ENCODE assay signal across 3 cellular contexts in genomic region chr4:38145033-38145673, GRCh38.
TF ChIP-seq lines count a peak whose summit lies in the region.

No MANE protein-coding gene starts in this region.

TF ChIP-seq in liver, 16 proteins besides CTCF, POLR2A, EP300 and RAD21:
- TF ChIP-seq, protein P1, sequence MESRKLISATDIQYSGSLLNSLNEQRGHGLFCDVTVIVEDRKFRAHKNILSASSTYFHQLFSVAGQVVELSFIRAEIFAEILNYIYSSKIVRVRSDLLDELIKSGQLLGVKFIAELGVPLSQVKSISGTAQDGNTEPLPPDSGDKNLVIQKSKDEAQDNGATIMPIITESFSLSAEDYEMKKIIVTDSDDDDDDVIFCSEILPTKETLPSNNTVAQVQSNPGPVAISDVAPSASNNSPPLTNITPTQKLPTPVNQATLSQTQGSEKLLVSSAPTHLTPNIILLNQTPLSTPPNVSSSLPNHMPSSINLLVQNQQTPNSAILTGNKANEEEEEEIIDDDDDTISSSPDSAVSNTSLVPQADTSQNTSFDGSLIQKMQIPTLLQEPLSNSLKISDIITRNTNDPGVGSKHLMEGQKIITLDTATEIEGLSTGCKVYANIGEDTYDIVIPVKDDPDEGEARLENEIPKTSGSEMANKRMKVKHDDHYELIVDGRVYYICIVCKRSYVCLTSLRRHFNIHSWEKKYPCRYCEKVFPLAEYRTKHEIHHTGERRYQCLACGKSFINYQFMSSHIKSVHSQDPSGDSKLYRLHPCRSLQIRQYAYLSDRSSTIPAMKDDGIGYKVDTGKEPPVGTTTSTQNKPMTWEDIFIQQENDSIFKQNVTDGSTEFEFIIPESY (IDR thresholded peaks at IDR 0.05) = no peak
- TF ChIP-seq GABPA (IDR thresholded peaks at IDR 0.05 in 1 of 2, conservative IDR thresholded peaks at IDR 0.05 in 1 of 2) (no peak), HNF4G (IDR thresholded peaks at IDR 0.05) (no peak), JUND (IDR thresholded peaks at IDR 0.05) (no peak), RXRA (IDR thresholded peaks at IDR 0.05) (no peak), TAF1 (conservative IDR thresholded peaks at IDR 0.05) (no peak), FOXA2 (IDR thresholded peaks at IDR 0.05) (no peak), YY1 (IDR thresholded peaks at IDR 0.05) (no peak), FOXA1 (IDR thresholded peaks at IDR 0.05) (no peak)
- TF ChIP-seq, protein P2, sequence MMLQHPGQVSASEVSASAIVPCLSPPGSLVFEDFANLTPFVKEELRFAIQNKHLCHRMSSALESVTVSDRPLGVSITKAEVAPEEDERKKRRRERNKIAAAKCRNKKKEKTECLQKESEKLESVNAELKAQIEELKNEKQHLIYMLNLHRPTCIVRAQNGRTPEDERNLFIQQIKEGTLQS (IDR thresholded peaks at IDR 0.05) = no peak
- TF ChIP-seq, protein P3, sequence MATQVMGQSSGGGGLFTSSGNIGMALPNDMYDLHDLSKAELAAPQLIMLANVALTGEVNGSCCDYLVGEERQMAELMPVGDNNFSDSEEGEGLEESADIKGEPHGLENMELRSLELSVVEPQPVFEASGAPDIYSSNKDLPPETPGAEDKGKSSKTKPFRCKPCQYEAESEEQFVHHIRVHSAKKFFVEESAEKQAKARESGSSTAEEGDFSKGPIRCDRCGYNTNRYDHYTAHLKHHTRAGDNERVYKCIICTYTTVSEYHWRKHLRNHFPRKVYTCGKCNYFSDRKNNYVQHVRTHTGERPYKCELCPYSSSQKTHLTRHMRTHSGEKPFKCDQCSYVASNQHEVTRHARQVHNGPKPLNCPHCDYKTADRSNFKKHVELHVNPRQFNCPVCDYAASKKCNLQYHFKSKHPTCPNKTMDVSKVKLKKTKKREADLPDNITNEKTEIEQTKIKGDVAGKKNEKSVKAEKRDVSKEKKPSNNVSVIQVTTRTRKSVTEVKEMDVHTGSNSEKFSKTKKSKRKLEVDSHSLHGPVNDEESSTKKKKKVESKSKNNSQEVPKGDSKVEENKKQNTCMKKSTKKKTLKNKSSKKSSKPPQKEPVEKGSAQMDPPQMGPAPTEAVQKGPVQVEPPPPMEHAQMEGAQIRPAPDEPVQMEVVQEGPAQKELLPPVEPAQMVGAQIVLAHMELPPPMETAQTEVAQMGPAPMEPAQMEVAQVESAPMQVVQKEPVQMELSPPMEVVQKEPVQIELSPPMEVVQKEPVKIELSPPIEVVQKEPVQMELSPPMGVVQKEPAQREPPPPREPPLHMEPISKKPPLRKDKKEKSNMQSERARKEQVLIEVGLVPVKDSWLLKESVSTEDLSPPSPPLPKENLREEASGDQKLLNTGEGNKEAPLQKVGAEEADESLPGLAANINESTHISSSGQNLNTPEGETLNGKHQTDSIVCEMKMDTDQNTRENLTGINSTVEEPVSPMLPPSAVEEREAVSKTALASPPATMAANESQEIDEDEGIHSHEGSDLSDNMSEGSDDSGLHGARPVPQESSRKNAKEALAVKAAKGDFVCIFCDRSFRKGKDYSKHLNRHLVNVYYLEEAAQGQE (IDR thresholded peaks at IDR 0.05) = no peak

TF ChIP-seq in HepG2, 621 proteins besides CTCF, POLR2A, EP300 and RAD21:
- TF ChIP-seq CCDC6 (CRISPR knock-in tag; IDR thresholded peaks at IDR 0.05) (no peak), FOSL1 (CRISPR knock-in tag; IDR thresholded peaks at IDR 0.05; ENCODE audit: borderline replicate concordance) (no peak), ZNF691 (CRISPR knock-in tag; IDR thresholded peaks at IDR 0.05; ENCODE audit: borderline replicate concordance, low read depth) (no peak), CEBPG (CRISPR knock-in tag; IDR thresholded peaks at IDR 0.05) (no peak), MXI1 (IDR thresholded peaks at IDR 0.05; ENCODE audit: borderline replicate concordance, low read depth, low read length) (no peak), ONECUT2 (CRISPR knock-in tag; IDR thresholded peaks at IDR 0.05) (no peak), CENPBD1 (CRISPR knock-in tag; IDR thresholded peaks at IDR 0.05; ENCODE audit: borderline replicate concordance, low read depth) (no peak), E2F1 (CRISPR knock-in tag; IDR thresholded peaks at IDR 0.05) (no peak), KMT2A (CRISPR knock-in tag; IDR thresholded peaks at IDR 0.05) (no peak), FOXA3 (CRISPR knock-in tag; IDR thresholded peaks at IDR 0.05) (no peak)
- TF ChIP-seq, protein P4, sequence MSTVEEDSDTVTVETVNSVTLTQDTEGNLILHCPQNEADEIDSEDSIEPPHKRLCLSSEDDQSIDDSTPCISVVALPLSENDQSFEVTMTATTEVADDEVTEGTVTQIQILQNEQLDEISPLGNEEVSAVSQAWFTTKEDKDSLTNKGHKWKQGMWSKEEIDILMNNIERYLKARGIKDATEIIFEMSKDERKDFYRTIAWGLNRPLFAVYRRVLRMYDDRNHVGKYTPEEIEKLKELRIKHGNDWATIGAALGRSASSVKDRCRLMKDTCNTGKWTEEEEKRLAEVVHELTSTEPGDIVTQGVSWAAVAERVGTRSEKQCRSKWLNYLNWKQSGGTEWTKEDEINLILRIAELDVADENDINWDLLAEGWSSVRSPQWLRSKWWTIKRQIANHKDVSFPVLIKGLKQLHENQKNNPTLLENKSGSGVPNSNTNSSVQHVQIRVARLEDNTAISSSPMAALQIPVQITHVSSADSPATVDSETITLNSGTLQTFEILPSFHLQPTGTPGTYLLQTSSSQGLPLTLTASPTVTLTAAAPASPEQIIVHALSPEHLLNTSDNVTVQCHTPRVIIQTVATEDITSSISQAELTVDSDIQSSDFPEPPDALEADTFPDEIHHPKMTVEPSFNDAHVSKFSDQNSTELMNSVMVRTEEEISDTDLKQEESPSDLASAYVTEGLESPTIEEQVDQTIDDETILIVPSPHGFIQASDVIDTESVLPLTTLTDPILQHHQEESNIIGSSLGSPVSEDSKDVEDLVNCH (CRISPR knock-in tag; IDR thresholded peaks at IDR 0.05) = no peak
- TF ChIP-seq, protein P5, sequence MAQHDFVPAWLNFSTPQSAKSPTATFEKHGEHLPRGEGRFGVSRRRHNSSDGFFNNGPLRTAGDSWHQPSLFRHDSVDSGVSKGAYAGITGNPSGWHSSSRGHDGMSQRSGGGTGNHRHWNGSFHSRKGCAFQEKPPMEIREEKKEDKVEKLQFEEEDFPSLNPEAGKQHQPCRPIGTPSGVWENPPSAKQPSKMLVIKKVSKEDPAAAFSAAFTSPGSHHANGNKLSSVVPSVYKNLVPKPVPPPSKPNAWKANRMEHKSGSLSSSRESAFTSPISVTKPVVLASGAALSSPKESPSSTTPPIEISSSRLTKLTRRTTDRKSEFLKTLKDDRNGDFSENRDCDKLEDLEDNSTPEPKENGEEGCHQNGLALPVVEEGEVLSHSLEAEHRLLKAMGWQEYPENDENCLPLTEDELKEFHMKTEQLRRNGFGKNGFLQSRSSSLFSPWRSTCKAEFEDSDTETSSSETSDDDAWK (CRISPR knock-in tag; IDR thresholded peaks at IDR 0.05) = no peak
- TF ChIP-seq, protein P6, sequence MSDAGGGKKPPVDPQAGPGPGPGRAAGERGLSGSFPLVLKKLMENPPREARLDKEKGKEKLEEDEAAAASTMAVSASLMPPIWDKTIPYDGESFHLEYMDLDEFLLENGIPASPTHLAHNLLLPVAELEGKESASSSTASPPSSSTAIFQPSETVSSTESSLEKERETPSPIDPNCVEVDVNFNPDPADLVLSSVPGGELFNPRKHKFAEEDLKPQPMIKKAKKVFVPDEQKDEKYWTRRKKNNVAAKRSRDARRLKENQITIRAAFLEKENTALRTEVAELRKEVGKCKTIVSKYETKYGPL (CRISPR knock-in tag; IDR thresholded peaks at IDR 0.05) = no peak

TF ChIP-seq in K562, 482 proteins besides CTCF, POLR2A, EP300 and RAD21:
- TF ChIP-seq ZKSCAN3 (CRISPR knock-in tag; IDR thresholded peaks at IDR 0.05) = no peak
- TF ChIP-seq, protein P7, sequence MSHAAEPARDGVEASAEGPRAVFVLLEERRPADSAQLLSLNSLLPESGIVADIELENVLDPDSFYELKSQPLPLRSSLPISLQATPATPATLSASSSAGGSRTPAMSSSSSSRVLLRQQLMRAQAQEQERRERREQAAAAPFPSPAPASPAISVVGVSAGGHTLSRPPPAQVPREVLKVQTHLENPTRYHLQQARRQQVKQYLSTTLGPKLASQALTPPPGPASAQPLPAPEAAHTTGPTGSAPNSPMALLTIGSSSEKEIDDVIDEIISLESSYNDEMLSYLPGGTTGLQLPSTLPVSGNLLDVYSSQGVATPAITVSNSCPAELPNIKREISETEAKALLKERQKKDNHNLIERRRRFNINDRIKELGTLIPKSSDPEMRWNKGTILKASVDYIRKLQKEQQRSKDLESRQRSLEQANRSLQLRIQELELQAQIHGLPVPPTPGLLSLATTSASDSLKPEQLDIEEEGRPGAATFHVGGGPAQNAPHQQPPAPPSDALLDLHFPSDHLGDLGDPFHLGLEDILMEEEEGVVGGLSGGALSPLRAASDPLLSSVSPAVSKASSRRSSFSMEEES (CRISPR knock-in tag; IDR thresholded peaks at IDR 0.05) = peak; percentile 66
